In the genomic region with DNA sequence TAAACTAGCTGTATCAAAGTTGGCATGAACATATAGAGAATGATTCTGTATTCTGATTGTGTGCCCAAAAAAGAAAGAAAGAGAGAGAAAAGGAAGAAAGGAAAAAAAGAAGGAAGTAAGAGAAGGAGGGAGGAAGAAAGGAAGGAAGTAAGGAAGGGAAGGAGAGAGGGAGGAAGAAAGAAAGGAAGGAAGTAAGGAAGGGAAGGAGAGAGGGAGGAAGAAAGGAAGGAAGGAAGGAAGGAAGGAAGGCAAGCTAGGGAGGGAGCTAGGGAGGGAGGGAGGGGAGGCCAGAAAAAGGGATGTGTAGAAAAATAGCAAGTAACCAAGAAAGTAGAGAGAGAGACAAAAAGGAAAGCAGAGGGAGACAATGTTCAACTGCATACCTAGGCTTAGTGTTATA, we compare ENCODE assay signal across 19 cellular contexts.
DNase-seq lines count a peak whose midpoint lies in the region; ATAC-seq and TF ChIP-seq lines count a peak whose summit lies in the region.
"Had no signal": no experiment of that assay in that cellular context is flagged by ENCODE, and none has a peak within 500 bp of the region (broad histone marks: within the 10 kb centered on the region; RNA-seq: fewer than 3 reads in every experiment).

No MANE protein-coding gene starts in this region.

- no peak for ATAC-seq in activated CD8-positive, alpha-beta memory T cell treated with anti-CD3 and anti-CD28 coated beads, Interleukin-2, amount 10 ng/mL, durations not matched to agents 7 days and 5 days
- ATAC-seq in stimulated activated effector memory CD8-positive, alpha-beta T cell treated with anti-CD3 and anti-CD28 coated beads, Interleukin-12 subunit alpha, Interleukin-12 subunit beta, amount 100 ng/mL, for 72 hours = no peak
- no peak for ATAC-seq in GM19452 (IDR thresholded peaks at IDR 0.05; ENCODE audit: unreplicated experiment)

- no peak overlapping the region for H3K27ac ChIP-seq in vagina
- H3K27ac ChIP-seq: PC-9 had no signal

- peaks cover 35% of the 10 kb centered on the region for H3K36me3 Mint-ChIP-seq in activated CD8-positive, alpha-beta memory T cell treated with anti-CD3 and anti-CD28 coated beads, Interleukin-2, amount 10 ng/mL, durations not matched to agents 7 days and 5 days
- peaks cover 47% of the 10 kb centered on the region for H3K36me3 Mint-ChIP-seq in dendritic cell treated with granulocyte-macrophage colony-stimulating factor and Interleukin-4, amounts not matched to agents 40 ng/mL and 50 ng/mL, for 4 days (ENCODE audit: low read depth)
- H3K36me3 Mint-ChIP-seq in stimulated activated effector memory CD8-positive, alpha-beta T cell treated with anti-CD3 and anti-CD28 coated beads, Interleukin-12 subunit alpha, Interleukin-12 subunit beta, amount 100 ng/mL, for 72 hours = peaks cover 68% of the 10 kb centered on the region

- H3K4me3 ChIP-seq in Loucy (ENCODE audit: low read length, poor library complexity, severe bottlenecking) = no peak overlapping the region
- no peak overlapping the region for H3K4me3 ChIP-seq in vagina
- H3K4me3 ChIP-seq: PC-9, smooth muscle cell, tibial nerve had no signal

- no peak for DNase-seq in activated CD8-positive, alpha-beta memory T cell treated with anti-CD3 and anti-CD28 coated beads, Interleukin-2, amount 10 ng/mL, durations not matched to agents 7 days and 5 days
- no peak for DNase-seq in activated CD8-positive, alpha-beta memory T cell treated with anti-CD3 and anti-CD28 coated beads, Interleukin-2, amount 50 U/mL, for 48 hours
- DNase-seq in stimulated activated effector memory CD8-positive, alpha-beta T cell treated with anti-CD3 and anti-CD28 coated beads, Interleukin-12 subunit alpha, Interleukin-12 subunit beta, amount 100 ng/mL, for 72 hours (ENCODE audit: low spot score in 2 of 2) = no peak
- DNase-seq in NCI-H1105 (lab: John Stamatoyannopoulos, UW) (no peak), vagina (ENCODE audit: extremely low spot score in 2 of 2) (no peak)
- DNase-seq: activated CD4-positive, alpha-beta T cell treated with anti-CD3 and anti-CD28 coated beads for 48 hours; endodermal cell; kidney; NCI-H1417 treated with DMSO at 0.1 percent for 48 hours; NCI-H510A; PC-9; SHP77 treated with DMSO at 0.1 percent for 48 hours; stimulated activated CD4-positive, alpha-beta T cell treated with anti-CD3 and anti-CD28 coated beads, Interleukin-4, amount 100 ng/mL, for 1 hour; stimulated activated naive CD4-positive, alpha-beta T cell treated with Interleukin-2 at 50 U/mL for 16 hours had no signal

- H3K36me3 ChIP-seq in Loucy (ENCODE audit: insufficient read depth, low read length) (no peaks in the 10 kb centered on the region), vagina (no peaks in the 10 kb centered on the region)
- H3K36me3 ChIP-seq: tibial nerve had no signal

- H3K79me2 ChIP-seq in Loucy (ENCODE audit: insufficient read depth, low read length) = 0 out of 2 replicates have a peak, but pooled peaks cover 3% of the 10 kb centered on the region

- H3K27ac Mint-ChIP-seq in activated CD8-positive, alpha-beta memory T cell treated with anti-CD3 and anti-CD28 coated beads, Interleukin-2, amount 10 ng/mL, durations not matched to agents 7 days and 5 days = peak overlapping the region; percentile 91
- peak overlapping the region; percentile 97 for H3K27ac Mint-ChIP-seq in dendritic cell treated with granulocyte-macrophage colony-stimulating factor and Interleukin-4, amounts not matched to agents 40 ng/mL and 50 ng/mL, for 4 days
- H3K27ac Mint-ChIP-seq in stimulated activated effector memory CD8-positive, alpha-beta T cell treated with anti-CD3 and anti-CD28 coated beads, Interleukin-12 subunit alpha, Interleukin-12 subunit beta, amount 100 ng/mL, for 72 hours = peak overlapping the region; percentile 96
- H3K27ac Mint-ChIP-seq: endodermal cell had no signal

- no peaks in the 10 kb centered on the region for H3K9me2 ChIP-seq in Loucy (replicated peaks; ENCODE audit: low read depth, low read length)

- H3K9me3 ChIP-seq in Loucy (ENCODE audit: insufficient read depth, low read depth, low read length) (no peaks in the 10 kb centered on the region), vagina (no peaks in the 10 kb centered on the region)
- H3K9me3 ChIP-seq: tibial nerve had no signal

- intact Hi-C loops in dendritic cell treated with granulocyte-macrophage colony-stimulating factor and Interleukin-4, amounts not matched to agents 40 ng/mL and 50 ng/mL, for 4 days (cut with micrococcal nuclease) = loop anchor here (10.0 kb wide), 1 partner anchor 419 kb away; a partner anchor contains a TSS
- intact Hi-C loops in vagina (cut with DNase I) = no loop called here

- H3K9me3 Mint-ChIP-seq in activated CD8-positive, alpha-beta memory T cell treated with anti-CD3 and anti-CD28 coated beads, Interleukin-2, amount 10 ng/mL, durations not matched to agents 7 days and 5 days (ENCODE audit: low read depth) = no peaks in the 10 kb centered on the region
- H3K9me3 Mint-ChIP-seq in dendritic cell treated with granulocyte-macrophage colony-stimulating factor and Interleukin-4, amounts not matched to agents 40 ng/mL and 50 ng/mL, for 4 days = no peaks in the 10 kb centered on the region
- H3K9me3 Mint-ChIP-seq in stimulated activated effector memory CD8-positive, alpha-beta T cell treated with anti-CD3 and anti-CD28 coated beads, Interleukin-12 subunit alpha, Interleukin-12 subunit beta, amount 100 ng/mL, for 72 hours = no peaks in the 10 kb centered on the region
- H3K9me3 Mint-ChIP-seq: endodermal cell had no signal

- H2AFZ ChIP-seq in Loucy (ENCODE audit: low read length) = no peak overlapping the region
- H2AFZ ChIP-seq: PC-9 had no signal

- TF ChIP-seq POLR2A in vagina (IDR thresholded peaks at IDR 0.05) = no peak

- H4K20me1 ChIP-seq in Loucy (ENCODE audit: insufficient read depth, low read length, poor library complexity, severe bottlenecking) = no peaks in the 10 kb centered on the region

- no peaks in the 10 kb centered on the region for H3F3A ChIP-seq in Loucy (ENCODE audit: low read depth)

- CTCF ChIA-PET in activated CD8-positive, alpha-beta memory T cell treated with anti-CD3 and anti-CD28 coated beads, Interleukin-2, amount 10 ng/mL, durations not matched to agents 7 days and 5 days (lab: Charles Lee) = interaction anchor here (1.2 to 5.4 kb wide), 6 partner anchors 10 to 115 kb away, joined by 3 to 157 read pairs (median 41); no protein-coding TSS in a partner anchor

- H3K27me3 ChIP-seq in Loucy (ENCODE audit: insufficient read depth, low read length, poor library complexity, severe bottlenecking) (no peaks in the 10 kb centered on the region), vagina (no peaks in the 10 kb centered on the region)
- H3K27me3 ChIP-seq: tibial nerve had no signal

- peaks cover 36% of the 10 kb centered on the region for H3K4me1 ChIP-seq in Loucy (ENCODE audit: insufficient read depth, low read length, poor library complexity, severe bottlenecking)
- H3K4me1 ChIP-seq in vagina = no peaks in the 10 kb centered on the region

- H3K27me3 Mint-ChIP-seq in activated CD8-positive, alpha-beta memory T cell treated with anti-CD3 and anti-CD28 coated beads, Interleukin-2, amount 10 ng/mL, durations not matched to agents 7 days and 5 days = no peaks in the 10 kb centered on the region
- H3K27me3 Mint-ChIP-seq in dendritic cell treated with granulocyte-macrophage colony-stimulating factor and Interleukin-4, amounts not matched to agents 40 ng/mL and 50 ng/mL, for 4 days = no peaks in the 10 kb centered on the region

- H3K4me3 Mint-ChIP-seq in activated CD8-positive, alpha-beta memory T cell treated with anti-CD3 and anti-CD28 coated beads, Interleukin-2, amount 10 ng/mL, durations not matched to agents 7 days and 5 days = peak overlapping the region; percentile 81
- peak overlapping the region; percentile 52 for H3K4me3 Mint-ChIP-seq in dendritic cell treated with granulocyte-macrophage colony-stimulating factor and Interleukin-4, amounts not matched to agents 40 ng/mL and 50 ng/mL, for 4 days
- H3K4me3 Mint-ChIP-seq in stimulated activated effector memory CD8-positive, alpha-beta T cell treated with anti-CD3 and anti-CD28 coated beads, Interleukin-12 subunit alpha, Interleukin-12 subunit beta, amount 100 ng/mL, for 72 hours = peak overlapping the region; percentile 71
- H3K4me3 Mint-ChIP-seq: endodermal cell had no signal

- TF ChIP-seq CTCF in Loucy (conservative IDR thresholded peaks at IDR 0.05; ENCODE audit: low read length) = no peak
- TF ChIP-seq CTCF in vagina (IDR thresholded peaks at IDR 0.05) = no peak

- H3K9ac ChIP-seq in Loucy (ENCODE audit: low read depth, low read length, poor library complexity, severe bottlenecking) = no peak overlapping the region

- peaks cover 47% of the 10 kb centered on the region for H3K4me1 Mint-ChIP-seq in activated CD8-positive, alpha-beta memory T cell treated with anti-CD3 and anti-CD28 coated beads, Interleukin-2, amount 10 ng/mL, durations not matched to agents 7 days and 5 days
- peaks cover 72% of the 10 kb centered on the region for H3K4me1 Mint-ChIP-seq in dendritic cell treated with granulocyte-macrophage colony-stimulating factor and Interleukin-4, amounts not matched to agents 40 ng/mL and 50 ng/mL, for 4 days (ENCODE audit: low read depth)
- peaks cover 77% of the 10 kb centered on the region for H3K4me1 Mint-ChIP-seq in stimulated activated effector memory CD8-positive, alpha-beta T cell treated with anti-CD3 and anti-CD28 coated beads, Interleukin-12 subunit alpha, Interleukin-12 subunit beta, amount 100 ng/mL, for 72 hours

- peak overlapping the region; percentile 56 for H3K4me2 ChIP-seq in Loucy (ENCODE audit: low read depth, low read length, poor library complexity, severe bottlenecking)
- H3K4me2 ChIP-seq: PC-9, smooth muscle cell had no signal
